ENCODE assay signal across 8 cellular contexts in the genomic region with DNA sequence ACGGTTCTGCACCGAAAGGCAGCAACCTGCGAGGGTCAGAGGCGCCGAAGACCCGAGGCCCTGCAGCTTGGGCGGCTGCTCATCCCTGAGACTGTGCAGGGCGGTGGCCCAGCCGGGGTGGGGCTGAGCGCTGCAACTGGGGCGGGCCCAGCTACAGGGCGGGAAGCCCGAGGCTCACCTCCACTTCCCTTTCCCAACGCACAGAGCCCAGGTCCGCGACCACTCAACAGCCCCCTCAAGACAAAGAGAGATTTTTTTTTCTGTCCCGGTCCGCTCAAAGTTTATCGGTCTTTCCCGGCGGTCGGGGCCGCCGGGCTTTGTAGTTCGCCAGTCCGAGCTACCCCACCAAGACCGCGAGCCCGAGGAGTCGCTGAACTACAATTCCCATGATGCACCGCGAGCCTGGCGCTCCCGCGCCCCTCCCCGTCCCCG. TPM values are rescaled to one million over a fixed set of nuclear protein-coding genes. Genes with fewer than 3 reads are reported as not detected.
DNase-seq lines count a peak whose midpoint lies in the region; ATAC-seq and TF ChIP-seq lines count a peak whose summit lies in the region.

No MANE protein-coding gene starts in this region.

- H3K27ac ChIP-seq in SJCRH30, result peak overlapping the region; percentile 83
- H3K27ac ChIP-seq in gastroesophageal sphincter, result peak overlapping the region; percentile 92 to 99 (median 94)

- TF ChIP-seq CTCF in HFF-Myc (IDR thresholded peaks at IDR 0.05; ENCODE audit: low read depth, low read length, missing control alignments) (no peak), gastroesophageal sphincter (IDR thresholded peaks at IDR 0.05) (no peak)

- no peak for TF ChIP-seq POLR2A in gastroesophageal sphincter (IDR thresholded peaks at IDR 0.05)

- H3K9me3 ChIP-seq in SJCRH30 (replicated peaks) (no peaks in the 10 kb centered on the region), gastroesophageal sphincter (no peaks in the 10 kb centered on the region), neuron (ENCODE audit: low read length) (no peaks in the 10 kb centered on the region)

- no peaks in the 10 kb centered on the region for H3K27me3 ChIP-seq in SJCRH30
- H3K27me3 ChIP-seq in gastroesophageal sphincter, result no peaks in the 10 kb centered on the region
- no peaks in the 10 kb centered on the region for H3K27me3 ChIP-seq in neuron (ENCODE audit: insufficient read depth, low read length)

- peak overlapping the region; percentile 71 for H2AFZ ChIP-seq in neuron (ENCODE audit: low read depth, low read length)

- no peaks in the 10 kb centered on the region; the same call in 1 of the 2 replicates for H3K4me1 ChIP-seq in SJCRH30
- peaks cover 0 to 65% (median 6%) of the 10 kb centered on the region in 3 donors for H3K4me1 ChIP-seq in gastroesophageal sphincter
- peaks cover 26% of the 10 kb centered on the region for H3K4me1 ChIP-seq in neuron (ENCODE audit: insufficient read depth, low read length)

- peak; percentile 97 for ATAC-seq in gastroesophageal sphincter

- DNase-seq in GM04503 (ENCODE audit: low read depth) (peak; percentile 55), HFF-Myc (ENCODE audit: extremely low read depth, low read depth) (peak; percentile 72), MV-4-11 (lab: John Stamatoyannopoulos, UW) (peak; percentile 81), SJCRH30 (peak; percentile 96 to 97), stromal cell of bone marrow (ENCODE audit: low read depth) (peak; percentile 85)
- peak; percentile 92 for DNase-seq in activated naive CD4-positive, alpha-beta T cell treated with Interleukin-2 at 50 U/mL for 16 hours

- TF ChIP-seq EP300 in gastroesophageal sphincter (IDR thresholded peaks at IDR 0.05), result no peak

- peak overlapping the region; percentile 64 for H3K4me3 ChIP-seq in HFF-Myc (replicated peaks; ENCODE audit: low read depth, low read length)
- H3K4me3 ChIP-seq in SJCRH30, result peak overlapping the region; percentile 97
- H3K4me3 ChIP-seq in gastroesophageal sphincter, result peak overlapping the region; percentile 81 to 91
- H3K4me3 ChIP-seq in neuron (ENCODE audit: low read length), result peak overlapping the region; percentile 70

- H3K36me3 ChIP-seq in SJCRH30 (no peaks in the 10 kb centered on the region), gastroesophageal sphincter (no peaks in the 10 kb centered on the region), neuron (ENCODE audit: insufficient read depth, low read length) (no peaks in the 10 kb centered on the region)

- WGBS in gastroesophageal sphincter (ENCODE audit: low coverage in 1 of 2), 2 donors, result 0% methylated on average over 7 of the region's 37 CpGs; no CpG with 5 or more reads in 1 of the 2 donors

RNA-seq across cellular contexts. Expression of a gene that starts 0.6 kb away (rescaled TPM):
- total RNA-seq in SJCRH30 (2014; rRNA removed; shearing (Covaris generic)), result 16.4 and 20.3 TPM in 2 replicates
- total RNA-seq in gastroesophageal sphincter, result 10 to 100 TPM; 29.5 to 55.0 (median 42.9) TPM

Comparison
In these comparisons a context has a peak if more than half of its experiments do, and no peak if none do; other contexts are left out.
1. Peak in every context shown above with its lines: DNase-seq, ATAC-seq, H3K4me3 ChIP-seq and H3K27ac ChIP-seq.